In genomic region chr1:30514137-30514654, GRCh38 we compare ENCODE assay signal across 25 cellular contexts.
"Had no signal": no experiment of that assay in that cellular context is flagged by ENCODE, and none has a peak within 500 bp of the region (broad histone marks: within the 10 kb centered on the region; RNA-seq: fewer than 3 reads in every experiment).

No MANE protein-coding gene starts in this region.

- ATAC-seq: activated naive CD4-positive, alpha-beta T cell treated with anti-CD3 and anti-CD28 coated beads, Interleukin-2, amount 50 U/mL, for 72 hours; effector memory CD8-positive, alpha-beta T cell; psoas muscle; stimulated activated effector memory CD8-positive, alpha-beta T cell treated with anti-CD3 and anti-CD28 coated beads, Interleukin-12 subunit alpha, Interleukin-12 subunit beta, amount 100 ng/mL, for 72 hours; upper lobe of right lung had no signal

- H3K9me3 ChIP-seq: adrenal gland, breast epithelium, psoas muscle, right lobe of liver, testis, upper lobe of right lung had no signal

- H3K4me2 ChIP-seq: smooth muscle cell had no signal

- H3K9me3 Mint-ChIP-seq: activated naive CD4-positive, alpha-beta T cell treated with anti-CD3 and anti-CD28 coated beads, Interleukin-2, amount 50 U/mL, for 72 hours; activated T-helper 1 cell treated with anti-CD3 and anti-CD28 coated beads, Interleukin-12 subunit alpha, Interleukin-12 subunit beta, Interleukin-2, Interleukin-4 antibody, amounts not matched to agents 30 ng/mL and 10 ng/mL and 1 ng/mL, durations not matched to agents 14 hours and 24 hours and 36 hours; dendritic cell treated with granulocyte-macrophage colony-stimulating factor and Interleukin-4, amounts not matched to agents 40 ng/mL and 50 ng/mL, for 4 days; nephron; stimulated activated effector memory CD8-positive, alpha-beta T cell treated with anti-CD3 and anti-CD28 coated beads, Interleukin-12 subunit alpha, Interleukin-12 subunit beta, amount 100 ng/mL, for 72 hours; T-helper 1 cell treated with Interleukin-12 subunit alpha and Interleukin-12 subunit beta and Interleukin-4 antibody, amounts not matched to agents 30 μg/mL and 1 μg/mL, for 36 hours had no signal

- H3K4me3 ChIP-seq: adrenal gland, breast epithelium, lung, psoas muscle, right lobe of liver, smooth muscle cell, testis, upper lobe of right lung had no signal

- H3K27ac Mint-ChIP-seq: activated naive CD4-positive, alpha-beta T cell treated with anti-CD3 and anti-CD28 coated beads, Interleukin-2, amount 50 U/mL, for 72 hours; activated T-helper 1 cell treated with anti-CD3 and anti-CD28 coated beads, Interleukin-12 subunit alpha, Interleukin-12 subunit beta, Interleukin-2, Interleukin-4 antibody, amounts not matched to agents 30 ng/mL and 10 ng/mL and 1 ng/mL, durations not matched to agents 14 hours and 24 hours and 36 hours; dendritic cell treated with granulocyte-macrophage colony-stimulating factor and Interleukin-4, amounts not matched to agents 40 ng/mL and 50 ng/mL, for 4 days; effector memory CD8-positive, alpha-beta T cell; nephron; stimulated activated effector memory CD8-positive, alpha-beta T cell treated with anti-CD3 and anti-CD28 coated beads, Interleukin-12 subunit alpha, Interleukin-12 subunit beta, amount 100 ng/mL, for 72 hours; T-helper 1 cell treated with Interleukin-12 subunit alpha and Interleukin-12 subunit beta and Interleukin-4 antibody, amounts not matched to agents 30 μg/mL and 1 μg/mL, for 36 hours had no signal

- H3K27ac ChIP-seq: adrenal gland, breast epithelium, epithelial cell of prostate, psoas muscle, right lobe of liver, testis, upper lobe of right lung had no signal

- DNase-seq: activated CD4-positive, alpha-beta T cell treated with anti-CD3 and anti-CD28 coated beads, Interleukin-2, amount 50 U/mL, for 1 hour; activated gamma-delta T cell treated with Interleukin-2 at 50 U/mL for 16 hours; activated T-cell treated with anti-CD3 and anti-CD28 coated beads for 4 hours; cerebellar nuclear complex; effector memory CD8-positive, alpha-beta T cell; foreskin fibroblast; left colon; occipital lobe; psoas muscle; stimulated activated CD4-positive, alpha-beta T cell treated with anti-CD3 and anti-CD28 coated beads, Interleukin-4, amount 100 ng/mL, for 24 hours; testis; upper lobe of right lung had no signal

- H3K4me3 Mint-ChIP-seq: activated T-helper 1 cell treated with anti-CD3 and anti-CD28 coated beads, Interleukin-12 subunit alpha, Interleukin-12 subunit beta, Interleukin-2, Interleukin-4 antibody, amounts not matched to agents 30 ng/mL and 10 ng/mL and 1 ng/mL, durations not matched to agents 14 hours and 24 hours and 36 hours; dendritic cell treated with granulocyte-macrophage colony-stimulating factor and Interleukin-4, amounts not matched to agents 40 ng/mL and 50 ng/mL, for 4 days; effector memory CD8-positive, alpha-beta T cell; nephron; stimulated activated effector memory CD8-positive, alpha-beta T cell treated with anti-CD3 and anti-CD28 coated beads, Interleukin-12 subunit alpha, Interleukin-12 subunit beta, amount 100 ng/mL, for 72 hours; T-helper 1 cell treated with Interleukin-12 subunit alpha and Interleukin-12 subunit beta and Interleukin-4 antibody, amounts not matched to agents 30 μg/mL and 1 μg/mL, for 36 hours had no signal

- H3K4me1 Mint-ChIP-seq: nephron; stimulated activated effector memory CD8-positive, alpha-beta T cell treated with anti-CD3 and anti-CD28 coated beads, Interleukin-12 subunit alpha, Interleukin-12 subunit beta, amount 100 ng/mL, for 72 hours had no signal

- H3K4me1 ChIP-seq: adrenal gland, breast epithelium, psoas muscle, right lobe of liver, testis, upper lobe of right lung had no signal

- H3K27me3 ChIP-seq: adrenal gland, breast epithelium, right lobe of liver, testis had no signal

- H3K36me3 ChIP-seq: adrenal gland, breast epithelium, right lobe of liver, upper lobe of right lung had no signal

- H3K36me3 Mint-ChIP-seq: activated naive CD4-positive, alpha-beta T cell treated with anti-CD3 and anti-CD28 coated beads, Interleukin-2, amount 50 U/mL, for 72 hours; stimulated activated effector memory CD8-positive, alpha-beta T cell treated with anti-CD3 and anti-CD28 coated beads, Interleukin-12 subunit alpha, Interleukin-12 subunit beta, amount 100 ng/mL, for 72 hours had no signal

- FAIRE-seq: astrocyte had no signal
